Comparison of ENCODE assay signal across 33 cellular contexts in genomic region chr1:74715806-74716205, GRCh38. TPM values are rescaled to one million over a fixed set of nuclear protein-coding genes. Genes with fewer than 3 reads are reported as not detected.
"Had no signal": no experiment of that assay in that cellular context is flagged by ENCODE, and none has a peak within 500 bp of the region (broad histone marks: within the 10 kb centered on the region; RNA-seq: fewer than 3 reads in every experiment).

No MANE protein-coding gene starts in this region.

- H3K9me3 ChIP-seq: colonic mucosa, esophagus muscularis mucosa, esophagus squamous epithelium, gastrocnemius medialis, gastroesophageal sphincter, heart left ventricle, heart right ventricle had no signal

- H3K4me3 ChIP-seq: colonic mucosa, coronary artery, dorsolateral prefrontal cortex, esophagus muscularis mucosa, esophagus squamous epithelium, gastrocnemius medialis, gastroesophageal sphincter, heart left ventricle, heart right ventricle, hepatocyte had no signal

- FAIRE-seq: endometrium, endothelial cell of umbilical vein, frontal cortex had no signal

- H3K27me3 ChIP-seq: colonic mucosa, dorsolateral prefrontal cortex, esophagus muscularis mucosa, esophagus squamous epithelium, foreskin keratinocyte, gastrocnemius medialis, gastroesophageal sphincter, heart left ventricle, heart right ventricle, hepatocyte had no signal

- H3K4me1 ChIP-seq: colonic mucosa, esophagus squamous epithelium, foreskin keratinocyte, gastrocnemius medialis had no signal

- DNase-seq: colonic mucosa; cortex of kidney; dermis blood vessel endothelial cell; dorsolateral prefrontal cortex; effector CD4-positive, alpha-beta T cell; effector CD8-positive, alpha-beta T cell; effector memory CD4-positive, alpha-beta T cell; effector memory CD8-positive, alpha-beta T cell; endodermal cell; erythroblast; esophagus squamous epithelium; foreskin fibroblast; foreskin keratinocyte; foreskin melanocyte; gastrocnemius medialis; glutamatergic neuron; head of caudate nucleus; heart left ventricle; heart right ventricle had no signal

- H3K4me2 ChIP-seq: hepatocyte had no signal

- H3K27ac ChIP-seq: colonic mucosa, coronary artery, dorsolateral prefrontal cortex, epithelial cell of prostate, foreskin keratinocyte, gastrocnemius medialis, heart left ventricle, heart right ventricle had no signal

- H3K79me2 ChIP-seq: hepatocyte had no signal

- H3K36me3 ChIP-seq: colonic mucosa had no signal

- ATAC-seq: effector memory CD8-positive, alpha-beta T cell; esophagus mucosa; foreskin keratinocyte; gastrocnemius medialis; gastroesophageal sphincter; heart left ventricle; heart right ventricle had no signal

- H2AFZ ChIP-seq: hepatocyte had no signal

RNA-seq across cellular contexts. Expression of gene ERICH3, which starts 42.2 kb away (rescaled TPM):
- total RNA-seq: dermis microvascular lymphatic vessel endothelial cell, endodermal cell, endothelial cell of umbilical vein, epithelial cell of proximal tubule, esophagus mucosa, esophagus squamous epithelium, fibroblast of villous mesenchyme, foreskin keratinocyte, gastrocnemius medialis, glomerular endothelial cell had no signal
- polyA plus RNA-seq: endothelial cell of umbilical vein, fibroblast of lung, foreskin keratinocyte, hepatocyte had no signal
